20 cellular contexts compared by ENCODE assay signal in the genomic region with DNA sequence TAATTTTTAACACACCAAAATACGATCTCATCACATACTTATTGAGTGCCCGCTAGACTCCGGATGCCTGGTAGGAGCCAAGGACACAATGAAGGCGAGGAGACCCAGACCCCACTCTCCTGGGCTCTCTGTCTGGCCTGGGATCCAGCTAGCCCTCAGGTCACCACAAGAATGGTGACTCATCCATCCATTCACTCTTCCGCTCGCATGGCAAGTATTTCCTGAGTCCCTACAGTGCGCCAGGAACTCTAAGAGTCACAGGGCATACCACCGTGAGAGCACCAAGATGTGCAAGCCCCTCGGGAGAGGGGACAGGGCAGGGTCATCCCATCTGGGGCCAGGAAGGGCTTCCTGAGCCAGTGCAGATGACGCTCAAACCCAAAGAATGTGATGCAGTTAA.
A peak's percentile ranks its signal among the peaks of the same experiment; 100 is the strongest.
DNase-seq lines count a peak whose midpoint lies in the region; TF ChIP-seq lines count a peak whose summit lies in the region.
"Had no signal": no experiment of that assay in that cellular context is flagged by ENCODE, and none has a peak within 500 bp of the region (broad histone marks: within the 10 kb centered on the region; RNA-seq: fewer than 3 reads in every experiment).

No MANE protein-coding gene starts in this region.

- H3K27ac ChIP-seq in endodermal cell (ENCODE audit: low read depth, low read length), result no peak overlapping the region
- no peak overlapping the region for H3K27ac ChIP-seq in spleen
- H3K27ac ChIP-seq: adrenal gland, coronary artery, hepatocyte, lower lobe of right lung, skin epidermis, testis had no signal

- H3K36me3 ChIP-seq in endodermal cell (ENCODE audit: control insufficient read depth, insufficient read depth, low read length) (no peaks in the 10 kb centered on the region), spleen (no peaks in the 10 kb centered on the region)
- H3K36me3 ChIP-seq: adrenal gland, lower lobe of right lung had no signal

- H3K4me1 Mint-ChIP-seq in endodermal cell (no peaks in the 10 kb centered on the region), glutamatergic neuron (ENCODE audit: low read depth, unreplicated experiment) (peaks cover 11% of the 10 kb centered on the region)
- H3K4me1 Mint-ChIP-seq: activated CD4-positive, alpha-beta memory T cell treated with anti-CD3 and anti-CD28 coated beads, Interleukin-2, amount 10 ng/mL, durations not matched to agents 7 days and 5 days; stimulated activated memory B cell treated with anti-CD40 and anti-IgM and Interleukin-4, amounts not matched to agents 10 μg/mL and 1 μg/mL and 100 μg/mL, for 72 hours; T-cell had no signal

- H3K27ac Mint-ChIP-seq in endodermal cell, result no peak overlapping the region
- no peak overlapping the region for H3K27ac Mint-ChIP-seq in glutamatergic neuron (ENCODE audit: unreplicated experiment)
- H3K27ac Mint-ChIP-seq: activated CD4-positive, alpha-beta memory T cell treated with anti-CD3 and anti-CD28 coated beads, Interleukin-2, amount 10 ng/mL, durations not matched to agents 7 days and 5 days; stimulated activated memory B cell treated with anti-CD40 and anti-IgM and Interleukin-4, amounts not matched to agents 10 μg/mL and 1 μg/mL and 100 μg/mL, for 72 hours; T-cell had no signal

- H3K4me3 ChIP-seq in endodermal cell (ENCODE audit: low read length) (no peak overlapping the region), spleen (no peak overlapping the region)
- H3K4me3 ChIP-seq: adrenal gland, coronary artery, hepatocyte, lower lobe of right lung, skin epidermis, testis had no signal

- H3K4me1 ChIP-seq in endodermal cell (ENCODE audit: control insufficient read depth, insufficient read depth, low read length) (no peaks in the 10 kb centered on the region), spleen (no peaks in the 10 kb centered on the region)
- H3K4me1 ChIP-seq: adrenal gland, lower lobe of right lung, testis had no signal

- no peak for TF ChIP-seq CTCF in endodermal cell (conservative IDR thresholded peaks at IDR 0.05)
- no peak for TF ChIP-seq CTCF in spleen (IDR thresholded peaks at IDR 0.05 in 8 of 11, conservative IDR thresholded peaks at IDR 0.05 in 3 of 11)
- no peak for TF ChIP-seq CTCF in glutamatergic neuron (IDR thresholded peaks at IDR 0.05; ENCODE audit: partially characterized antibody, unreplicated experiment)

- no peaks in the 10 kb centered on the region for H3K36me3 Mint-ChIP-seq in endodermal cell (ENCODE audit: low read depth)
- peaks cover 1% of the 10 kb centered on the region for H3K36me3 Mint-ChIP-seq in glutamatergic neuron (ENCODE audit: unreplicated experiment)
- H3K36me3 Mint-ChIP-seq: stimulated activated memory B cell treated with anti-CD40 and anti-IgM and Interleukin-4, amounts not matched to agents 10 μg/mL and 1 μg/mL and 100 μg/mL, for 72 hours; T-cell had no signal

- H3K27me3 ChIP-seq in endodermal cell (ENCODE audit: control insufficient read depth, insufficient read depth, low read length, poor library complexity, severe bottlenecking) (no peaks in the 10 kb centered on the region), spleen (replicated peaks in 1 of 7) (peaks cover 0 to 73% (median 0%) of the 10 kb centered on the region in 7 donors)
- H3K27me3 ChIP-seq: hepatocyte, testis had no signal

- H3K9ac ChIP-seq in endodermal cell (ENCODE audit: extremely low read depth, low read length, poor library complexity, severe bottlenecking), result no peak overlapping the region

- H3K4me3 Mint-ChIP-seq in endodermal cell, result no peak overlapping the region
- no peak overlapping the region for H3K4me3 Mint-ChIP-seq in glutamatergic neuron (ENCODE audit: unreplicated experiment)
- H3K4me3 Mint-ChIP-seq: activated CD4-positive, alpha-beta memory T cell treated with anti-CD3 and anti-CD28 coated beads, Interleukin-2, amount 10 ng/mL, durations not matched to agents 7 days and 5 days; stimulated activated memory B cell treated with anti-CD40 and anti-IgM and Interleukin-4, amounts not matched to agents 10 μg/mL and 1 μg/mL and 100 μg/mL, for 72 hours; T-cell had no signal

- peaks cover 14% of the 10 kb centered on the region for H3K27me3 Mint-ChIP-seq in endodermal cell (ENCODE audit: insufficient read depth)
- H3K27me3 Mint-ChIP-seq in glutamatergic neuron (ENCODE audit: unreplicated experiment), result peaks cover 10% of the 10 kb centered on the region
- H3K27me3 Mint-ChIP-seq: activated CD4-positive, alpha-beta memory T cell treated with anti-CD3 and anti-CD28 coated beads, Interleukin-2, amount 10 ng/mL, durations not matched to agents 7 days and 5 days had no signal

- peak; percentile 54 for DNase-seq in ELR (ENCODE audit: low read depth)
- DNase-seq in RKO (ENCODE audit: low spot score), result peak; percentile 23
- peak; percentile 54 for DNase-seq in endodermal cell
- peak; percentile 15 for DNase-seq in spleen
- no peak for DNase-seq in HuH-7 (ENCODE audit: low spot score)
- no peak for DNase-seq in AG08395 (ENCODE audit: low spot score)
- no peak for DNase-seq in glutamatergic neuron
- DNase-seq: activated CD4-positive, alpha-beta memory T cell treated with anti-CD3 and anti-CD28 coated beads, Interleukin-2, amount 10 ng/mL, durations not matched to agents 7 days and 5 days; activated effector memory CD4-positive, alpha-beta T cell treated with anti-CD3 and anti-CD28 coated beads, Interleukin-2, amount 50 U/mL, for 16 hours; activated T-cell treated with anti-CD3 and anti-CD28 coated beads for 4 hours; adrenal gland; DMS79 treated with DMSO at 0.1 percent for 48 hours; lower lobe of right lung; SIG-M5; T-cell; testis had no signal

- 83 to 89% methylated on average over 5 to 10 of the region's 10 CpGs for WGBS in endodermal cell (ENCODE audit: insufficient coverage in 1 of 2, insufficient read length in 1 of 2), 2 experiments
- 69 to 78% (median 71%) methylated on average over 10 of the region's 10 CpGs for WGBS in spleen, 5 donors

- H3K9me3 Mint-ChIP-seq in endodermal cell (no peaks in the 10 kb centered on the region), glutamatergic neuron (ENCODE audit: unreplicated experiment) (peaks cover 5% of the 10 kb centered on the region)
- H3K9me3 Mint-ChIP-seq: activated CD4-positive, alpha-beta memory T cell treated with anti-CD3 and anti-CD28 coated beads, Interleukin-2, amount 10 ng/mL, durations not matched to agents 7 days and 5 days; stimulated activated memory B cell treated with anti-CD40 and anti-IgM and Interleukin-4, amounts not matched to agents 10 μg/mL and 1 μg/mL and 100 μg/mL, for 72 hours; T-cell had no signal

- H3K9me3 ChIP-seq in endodermal cell (ENCODE audit: control insufficient read depth, low read length), result no peaks in the 10 kb centered on the region
- no peaks in the 10 kb centered on the region for H3K9me3 ChIP-seq in spleen
- H3K9me3 ChIP-seq: adrenal gland, lower lobe of right lung, testis had no signal

- intact Hi-C loops in spleen (cut with DNase I; ENCODE audit: low total_unique reads), result no loop called here

- TF ChIP-seq POLR2A in spleen (IDR thresholded peaks at IDR 0.05), result no peak

Comparison
In these comparisons a context has a peak if more than half of its experiments do, and no peak if none do; other contexts are left out.
1. DNase-seq: peak in ELR (single experiment), RKO (single experiment), endodermal cell (single experiment) and spleen (single experiment); none in HuH-7 (single experiment), AG08395 (single experiment) and glutamatergic neuron (single experiment).